In genomic region chr2:146944601-146945000, GRCh38 we compare ENCODE assay signal across 1 cellular context.
TF ChIP-seq lines count a peak whose summit lies in the region.

No MANE protein-coding gene starts in this region.

TF ChIP-seq in GM23338, 12 proteins besides CTCF, POLR2A, EP300 and RAD21 (continued from another document):
- TF ChIP-seq ZNF462 (CRISPR knock-in tag; IDR thresholded peaks at IDR 0.05): no peak
- TF ChIP-seq STAT1 (IDR thresholded peaks at IDR 0.05; ENCODE audit: unreplicated experiment): no peak
- TF ChIP-seq ETS1 (IDR thresholded peaks at IDR 0.05): no peak
- TF ChIP-seq ZNF114 (CRISPR knock-in tag; IDR thresholded peaks at IDR 0.05): no peak
- no peak for TF ChIP-seq CREB1 (CRISPR knock-in tag; IDR thresholded peaks at IDR 0.05; ENCODE audit: low read depth)
- no peak for TF ChIP-seq ZNF331 (CRISPR knock-in tag; IDR thresholded peaks at IDR 0.05; ENCODE audit: low read depth)
- no peak for TF ChIP-seq REST (IDR thresholded peaks at IDR 0.05; ENCODE audit: unreplicated experiment)
- TF ChIP-seq NANOG (IDR thresholded peaks at IDR 0.05; ENCODE audit: borderline replicate concordance): no peak
TF ChIP-seq in GM23338: peak in this region for 0.
